In the genomic region with DNA sequence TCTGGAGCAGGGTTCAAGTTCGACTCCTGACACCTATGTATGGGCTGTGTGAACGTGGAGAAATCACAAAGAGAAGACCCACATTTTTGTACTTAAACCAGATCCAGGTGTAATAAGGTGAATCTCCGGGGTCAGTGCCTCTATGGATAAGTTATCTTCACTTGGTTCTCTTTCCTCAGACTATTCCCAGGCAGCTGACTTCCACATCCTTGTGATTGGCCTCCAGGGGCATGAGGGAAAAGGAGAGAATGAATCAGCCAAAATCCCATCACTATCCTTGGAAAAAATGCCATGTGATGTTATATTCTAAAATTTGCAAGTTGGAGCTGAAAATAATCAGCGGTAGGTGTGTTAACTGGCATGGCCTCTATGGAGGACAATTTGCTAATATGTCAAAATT, we compare ENCODE assay signal across 1 cellular context.
TF ChIP-seq lines count a peak whose summit lies in the region.

No MANE protein-coding gene starts in this region.

TF ChIP-seq in WTC11, 78 proteins besides CTCF, POLR2A, EP300 and RAD21 (continued from another document):
- TF ChIP-seq, protein P1, sequence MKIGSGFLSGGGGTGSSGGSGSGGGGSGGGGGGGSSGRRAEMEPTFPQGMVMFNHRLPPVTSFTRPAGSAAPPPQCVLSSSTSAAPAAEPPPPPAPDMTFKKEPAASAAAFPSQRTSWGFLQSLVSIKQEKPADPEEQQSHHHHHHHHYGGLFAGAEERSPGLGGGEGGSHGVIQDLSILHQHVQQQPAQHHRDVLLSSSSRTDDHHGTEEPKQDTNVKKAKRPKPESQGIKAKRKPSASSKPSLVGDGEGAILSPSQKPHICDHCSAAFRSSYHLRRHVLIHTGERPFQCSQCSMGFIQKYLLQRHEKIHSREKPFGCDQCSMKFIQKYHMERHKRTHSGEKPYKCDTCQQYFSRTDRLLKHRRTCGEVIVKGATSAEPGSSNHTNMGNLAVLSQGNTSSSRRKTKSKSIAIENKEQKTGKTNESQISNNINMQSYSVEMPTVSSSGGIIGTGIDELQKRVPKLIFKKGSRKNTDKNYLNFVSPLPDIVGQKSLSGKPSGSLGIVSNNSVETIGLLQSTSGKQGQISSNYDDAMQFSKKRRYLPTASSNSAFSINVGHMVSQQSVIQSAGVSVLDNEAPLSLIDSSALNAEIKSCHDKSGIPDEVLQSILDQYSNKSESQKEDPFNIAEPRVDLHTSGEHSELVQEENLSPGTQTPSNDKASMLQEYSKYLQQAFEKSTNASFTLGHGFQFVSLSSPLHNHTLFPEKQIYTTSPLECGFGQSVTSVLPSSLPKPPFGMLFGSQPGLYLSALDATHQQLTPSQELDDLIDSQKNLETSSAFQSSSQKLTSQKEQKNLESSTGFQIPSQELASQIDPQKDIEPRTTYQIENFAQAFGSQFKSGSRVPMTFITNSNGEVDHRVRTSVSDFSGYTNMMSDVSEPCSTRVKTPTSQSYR (CRISPR knock-in tag; IDR thresholded peaks at IDR 0.05), result no peak
- no peak for TF ChIP-seq ZBTB21 (CRISPR knock-in tag; IDR thresholded peaks at IDR 0.05; ENCODE audit: borderline replicate concordance)
- TF ChIP-seq ZNF121 (CRISPR knock-in tag; IDR thresholded peaks at IDR 0.05), result no peak
- no peak for TF ChIP-seq GRHL2 (CRISPR knock-in tag; IDR thresholded peaks at IDR 0.05; ENCODE audit: insufficient replicate concordance, severe bottlenecking)
- TF ChIP-seq, protein P2, sequence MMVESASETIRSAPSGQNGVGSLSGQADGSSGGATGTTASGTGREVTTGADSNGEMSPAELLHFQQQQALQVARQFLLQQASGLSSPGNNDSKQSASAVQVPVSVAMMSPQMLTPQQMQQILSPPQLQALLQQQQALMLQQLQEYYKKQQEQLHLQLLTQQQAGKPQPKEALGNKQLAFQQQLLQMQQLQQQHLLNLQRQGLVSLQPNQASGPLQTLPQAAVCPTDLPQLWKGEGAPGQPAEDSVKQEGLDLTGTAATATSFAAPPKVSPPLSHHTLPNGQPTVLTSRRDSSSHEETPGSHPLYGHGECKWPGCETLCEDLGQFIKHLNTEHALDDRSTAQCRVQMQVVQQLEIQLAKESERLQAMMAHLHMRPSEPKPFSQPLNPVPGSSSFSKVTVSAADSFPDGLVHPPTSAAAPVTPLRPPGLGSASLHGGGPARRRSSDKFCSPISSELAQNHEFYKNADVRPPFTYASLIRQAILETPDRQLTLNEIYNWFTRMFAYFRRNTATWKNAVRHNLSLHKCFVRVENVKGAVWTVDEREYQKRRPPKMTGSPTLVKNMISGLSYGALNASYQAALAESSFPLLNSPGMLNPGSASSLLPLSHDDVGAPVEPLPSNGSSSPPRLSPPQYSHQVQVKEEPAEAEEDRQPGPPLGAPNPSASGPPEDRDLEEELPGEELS (CRISPR knock-in tag; IDR thresholded peaks at IDR 0.05), result no peak
- TF ChIP-seq, protein P3, sequence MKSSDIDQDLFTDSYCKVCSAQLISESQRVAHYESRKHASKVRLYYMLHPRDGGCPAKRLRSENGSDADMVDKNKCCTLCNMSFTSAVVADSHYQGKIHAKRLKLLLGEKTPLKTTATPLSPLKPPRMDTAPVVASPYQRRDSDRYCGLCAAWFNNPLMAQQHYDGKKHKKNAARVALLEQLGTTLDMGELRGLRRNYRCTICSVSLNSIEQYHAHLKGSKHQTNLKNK (CRISPR knock-in tag; IDR thresholded peaks at IDR 0.05), result no peak
- no peak for TF ChIP-seq PRRX2 (CRISPR knock-in tag; IDR thresholded peaks at IDR 0.05)
- TF ChIP-seq ZNF138 (CRISPR knock-in tag; conservative IDR thresholded peaks at IDR 0.05), result no peak
TF ChIP-seq in WTC11: peak in this region for 0.
